ENCODE assay signal across 1 cellular context in the genomic region with DNA sequence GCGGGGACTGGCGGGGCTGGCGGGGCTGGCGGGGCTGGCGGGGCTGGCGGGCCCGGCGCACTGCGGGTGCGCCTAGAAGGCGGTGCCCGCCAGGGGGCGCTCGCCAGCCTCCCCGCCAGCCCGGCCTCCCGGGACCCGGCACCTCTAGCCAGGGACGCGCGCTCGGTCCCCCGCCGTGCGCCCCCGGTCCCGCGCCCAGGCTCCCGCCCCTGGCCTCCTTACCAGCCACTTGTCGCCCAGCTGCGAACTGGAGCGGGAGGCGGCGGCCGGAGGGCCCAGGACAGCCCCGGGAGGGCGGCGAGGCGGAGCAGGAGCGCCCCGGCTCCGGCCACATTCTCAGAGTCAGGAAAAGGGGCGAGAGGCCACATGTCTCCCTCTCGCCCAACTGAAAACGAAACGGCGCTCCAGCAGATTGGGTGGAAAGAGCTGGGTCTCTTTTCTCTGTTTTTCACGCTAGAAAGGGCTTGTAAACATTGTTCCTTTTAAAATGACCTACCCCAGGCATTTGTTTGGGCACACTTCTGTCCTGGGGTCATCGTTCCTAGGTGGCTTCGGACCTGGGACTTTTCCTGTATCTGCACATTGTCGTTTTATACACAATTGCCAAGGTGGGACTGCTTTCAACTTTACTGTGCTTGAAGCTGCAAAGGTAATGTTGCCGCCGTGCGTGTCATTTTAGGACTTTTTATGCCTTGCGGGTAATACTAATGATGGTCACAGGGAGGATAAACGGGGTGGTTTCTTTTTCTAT.
A peak's percentile ranks its signal among the peaks of the same experiment; 100 is the strongest.
TF ChIP-seq lines count a peak whose summit lies in the region.

No MANE protein-coding gene starts in this region.

TF ChIP-seq in GM12878, 131 proteins besides CTCF, POLR2A, EP300 and RAD21 (continued from another document):
- TF ChIP-seq BHLHE40 (IDR thresholded peaks at IDR 0.05; ENCODE audit: borderline replicate concordance in 1 of 2, low read depth in 2 of 2, low read length in 1 of 2) (peak in 1 of 2 experiments; percentile 46; a peak in 1 of 4 replicates), LARP7 (IDR thresholded peaks at IDR 0.05) (peak; percentile 87; the same call in 1 of the 2 replicates), CBFB (IDR thresholded peaks at IDR 0.05; ENCODE audit: low read depth) (no peak), ZNF217 (IDR thresholded peaks at IDR 0.05) (peak; percentile 80), IRF4 (IDR thresholded peaks at IDR 0.05; ENCODE audit: low read depth, low read length) (no peak), BACH1 (IDR thresholded peaks at IDR 0.05; ENCODE audit: borderline replicate concordance) (peak; percentile 37; the same call in 1 of the 2 replicates)
- TF ChIP-seq, protein P1, sequence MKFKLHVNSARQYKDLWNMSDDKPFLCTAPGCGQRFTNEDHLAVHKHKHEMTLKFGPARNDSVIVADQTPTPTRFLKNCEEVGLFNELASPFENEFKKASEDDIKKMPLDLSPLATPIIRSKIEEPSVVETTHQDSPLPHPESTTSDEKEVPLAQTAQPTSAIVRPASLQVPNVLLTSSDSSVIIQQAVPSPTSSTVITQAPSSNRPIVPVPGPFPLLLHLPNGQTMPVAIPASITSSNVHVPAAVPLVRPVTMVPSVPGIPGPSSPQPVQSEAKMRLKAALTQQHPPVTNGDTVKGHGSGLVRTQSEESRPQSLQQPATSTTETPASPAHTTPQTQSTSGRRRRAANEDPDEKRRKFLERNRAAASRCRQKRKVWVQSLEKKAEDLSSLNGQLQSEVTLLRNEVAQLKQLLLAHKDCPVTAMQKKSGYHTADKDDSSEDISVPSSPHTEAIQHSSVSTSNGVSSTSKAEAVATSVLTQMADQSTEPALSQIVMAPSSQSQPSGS (IDR thresholded peaks at IDR 0.05; ENCODE audit: low read length) = no peak
- TF ChIP-seq, protein P2, sequence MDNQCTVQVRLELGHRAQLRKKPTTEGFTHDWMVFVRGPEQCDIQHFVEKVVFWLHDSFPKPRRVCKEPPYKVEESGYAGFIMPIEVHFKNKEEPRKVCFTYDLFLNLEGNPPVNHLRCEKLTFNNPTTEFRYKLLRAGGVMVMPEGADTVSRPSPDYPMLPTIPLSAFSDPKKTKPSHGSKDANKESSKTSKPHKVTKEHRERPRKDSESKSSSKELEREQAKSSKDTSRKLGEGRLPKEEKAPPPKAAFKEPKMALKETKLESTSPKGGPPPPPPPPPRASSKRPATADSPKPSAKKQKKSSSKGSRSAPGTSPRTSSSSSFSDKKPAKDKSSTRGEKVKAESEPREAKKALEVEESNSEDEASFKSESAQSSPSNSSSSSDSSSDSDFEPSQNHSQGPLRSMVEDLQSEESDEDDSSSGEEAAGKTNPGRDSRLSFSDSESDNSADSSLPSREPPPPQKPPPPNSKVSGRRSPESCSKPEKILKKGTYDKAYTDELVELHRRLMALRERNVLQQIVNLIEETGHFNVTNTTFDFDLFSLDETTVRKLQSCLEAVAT (IDR thresholded peaks at IDR 0.05) = no peak
